1 cellular context compared by ENCODE assay signal in genomic region chr14:103123128-103123633, GRCh38.
TF ChIP-seq lines count a peak whose summit lies in the region.

TSS of gene TNFAIP2 (plus strand) at chr14:103123461. CDS start at chr14:103126458, 2,997 bp downstream.

TF ChIP-seq in K562, 482 proteins besides CTCF, POLR2A, EP300 and RAD21 (continued from another document):
- TF ChIP-seq SMAD4 (CRISPR knock-in tag; conservative IDR thresholded peaks at IDR 0.05) (peak; percentile 49; the same call in 1 of the 2 replicates), ZBTB11 (CRISPR knock-in tag; IDR thresholded peaks at IDR 0.05) (peak in 1 of 3 experiments; percentile 32; a peak in 1 of 6 replicates), E2F6 (IDR thresholded peaks at IDR 0.05; ENCODE audit: borderline replicate concordance in 1 of 2, extremely low read depth in 1 of 2, insufficient read depth in 1 of 2, insufficient read length in 1 of 2, low read depth in 1 of 2, low read length in 1 of 2, poor library complexity in 1 of 2, severe bottlenecking in 1 of 2) (peak; percentile 57 to 58), RREB1 (CRISPR knock-in tag; IDR thresholded peaks at IDR 0.05) (0 out of 2 replicates have a peak, but pooled peaks have one; percentile 30), PKNOX1 (IDR thresholded peaks at IDR 0.05) (no peak), ZNF583 (CRISPR knock-in tag; IDR thresholded peaks at IDR 0.05) (peak; percentile 76; the same call in 1 of the 2 replicates), POLR2G (IDR thresholded peaks at IDR 0.05; ENCODE audit: low read depth, low read length) (peak; percentile 91), ZFX (CRISPR knock-in tag; IDR thresholded peaks at IDR 0.05) (peak; percentile 88), FOXK1 (CRISPR knock-in tag; IDR thresholded peaks at IDR 0.05; ENCODE audit: borderline replicate concordance) (no peak), RBFOX2 (IDR thresholded peaks at IDR 0.05; ENCODE audit: low read depth, low read length) (peak; percentile 75), PHF8 (IDR thresholded peaks at IDR 0.05; ENCODE audit: borderline replicate concordance, low read length) (peak; percentile 73; the same call in 1 of the 2 replicates), GMEB1 (CRISPR knock-in tag; IDR thresholded peaks at IDR 0.05) (peak; percentile 1; the same call in 1 of the 2 replicates), ARID4B (CRISPR knock-in tag; IDR thresholded peaks at IDR 0.05) (0 out of 2 replicates have a peak, but pooled peaks have one; percentile 1), L3MBTL2 (IDR thresholded peaks at IDR 0.05) (peak; percentile 64), ZNF76 (CRISPR knock-in tag; IDR thresholded peaks at IDR 0.05; ENCODE audit: borderline replicate concordance) (0 out of 2 replicates have a peak, but pooled peaks have one; percentile 32)
